In the genomic region with DNA sequence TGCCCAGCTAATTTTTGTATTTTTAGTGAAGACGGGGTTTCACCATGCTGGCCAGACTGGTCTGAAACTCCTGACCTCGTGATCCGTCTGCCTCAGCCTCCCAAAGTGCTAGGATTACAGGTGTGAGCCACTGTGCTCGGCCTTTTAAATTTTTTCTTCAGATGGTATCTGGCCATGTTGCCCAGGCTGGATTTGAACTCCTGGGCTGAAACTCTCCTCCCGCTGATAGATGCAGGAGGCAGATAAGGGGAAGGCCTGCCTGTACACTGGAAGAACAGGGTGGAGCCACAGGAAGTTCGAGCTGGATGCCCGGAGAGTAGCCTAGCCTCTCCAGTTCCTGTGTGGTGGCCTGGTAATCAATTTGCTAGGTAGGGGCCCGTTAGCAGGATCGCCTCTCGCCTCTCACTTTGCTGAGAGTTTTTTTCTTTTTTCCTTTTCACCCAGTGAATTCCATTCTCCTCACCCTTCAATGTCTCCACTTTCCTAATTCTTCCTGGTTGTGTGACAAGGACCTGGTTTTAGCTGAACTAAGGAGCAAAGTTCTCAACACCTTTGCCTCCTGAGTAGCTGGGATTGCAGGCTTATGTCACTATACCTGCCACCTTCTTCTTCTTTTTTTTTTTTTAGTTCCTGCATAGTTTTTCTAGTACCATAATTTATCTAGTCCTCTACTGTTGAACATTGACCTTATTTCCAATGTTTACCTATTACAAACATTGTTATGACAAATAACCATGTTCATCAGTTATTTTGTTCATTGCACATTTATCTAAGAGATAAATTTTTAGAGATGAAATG, we compare ENCODE assay signal across 15 cellular contexts. TPM values are rescaled to one million over a fixed set of nuclear protein-coding genes. Genes with fewer than 3 reads are reported as not detected.
DNase-seq lines count a peak whose midpoint lies in the region; ATAC-seq, FAIRE-seq and TF ChIP-seq lines count a peak whose summit lies in the region.
"Had no signal": no experiment of that assay in that cellular context is flagged by ENCODE, and none has a peak within 500 bp of the region (broad histone marks: within the 10 kb centered on the region; RNA-seq: fewer than 3 reads in every experiment).

No MANE protein-coding gene starts in this region.

- H3K4me2 ChIP-seq in hepatocyte (peak overlapping the region; percentile 43), mesendoderm (ENCODE audit: low read length) (no peak overlapping the region)

- H3K79me2 ChIP-seq in hepatocyte (no peaks in the 10 kb centered on the region), mesendoderm (ENCODE audit: control insufficient read depth, insufficient read depth, low read length) (no peaks in the 10 kb centered on the region)

- no peaks in the 10 kb centered on the region for H3K4me1 Mint-ChIP-seq in activated T-cell treated with anti-CD3 and anti-CD28 coated beads, Interleukin-2, amount 50 U/mL, for 72 hours (ENCODE audit: low read depth)
- H3K4me1 Mint-ChIP-seq in activated T-cell treated with anti-CD3 and anti-CD28 coated beads, Interleukin-2, amount 50 U/mL, for 4 hours (ENCODE audit: low read depth) = no peaks in the 10 kb centered on the region

- DNase-seq in activated T-cell treated with anti-CD3 and anti-CD28 coated beads, Interleukin-2, amount 50 U/mL, for 72 hours = no peak
- DNase-seq in activated T-cell treated with anti-CD3 and anti-CD28 coated beads, Interleukin-2, amount 50 U/mL, for 4 hours = no peak
- peak; percentile 26 for DNase-seq in hepatocyte (ENCODE audit: low spot score)
- DNase-seq in mesendoderm = peak; percentile 66
- DNase-seq in left lung = no peak
- no peak for DNase-seq in pancreas
- DNase-seq in activated naive CD4-positive, alpha-beta T cell treated with anti-CD3 and anti-CD28 coated beads, Interleukin-2, amount 50 U/mL, for 72 hours (ENCODE audit: low spot score in 2 of 2) = no peak
- DNase-seq: 8988T, H9, NCI-H1436, NCI-H2029 treated with DMSO at 0.1 percent for 48 hours, NCI-H510A treated with DMSO at 0.1 percent for 48 hours had no signal

- peak overlapping the region; percentile 87 for H3K27ac Mint-ChIP-seq in activated T-cell treated with anti-CD3 and anti-CD28 coated beads, Interleukin-2, amount 50 U/mL, for 72 hours
- peak overlapping the region in 1 of 2 donors; percentile 19 for H3K27ac Mint-ChIP-seq in activated naive CD4-positive, alpha-beta T cell treated with anti-CD3 and anti-CD28 coated beads, Interleukin-2, amount 50 U/mL, for 72 hours
- H3K27ac Mint-ChIP-seq: H9 had no signal

- no peak overlapping the region for H3K4me3 Mint-ChIP-seq in activated T-cell treated with anti-CD3 and anti-CD28 coated beads, Interleukin-2, amount 50 U/mL, for 72 hours
- no peak overlapping the region for H3K4me3 Mint-ChIP-seq in activated T-cell treated with anti-CD3 and anti-CD28 coated beads, Interleukin-2, amount 50 U/mL, for 4 hours
- H3K4me3 Mint-ChIP-seq: H9 had no signal

- H3K4me1 ChIP-seq in hepatocyte (ENCODE audit: insufficient read depth) (peaks cover 7% of the 10 kb centered on the region), mesendoderm (ENCODE audit: control insufficient read depth, low read depth, low read length) (peaks cover 2% of the 10 kb centered on the region), left lung (no peaks in the 10 kb centered on the region), pancreas (no peaks in the 10 kb centered on the region)

- no peak overlapping the region for H3K4ac ChIP-seq in mesendoderm (ENCODE audit: low read depth, low read length)

- no peak for TF ChIP-seq CTCF in hepatocyte (IDR thresholded peaks at IDR 0.05; ENCODE audit: poor library complexity)
- no peak for TF ChIP-seq CTCF in left lung (IDR thresholded peaks at IDR 0.05)
- TF ChIP-seq CTCF in pancreas (IDR thresholded peaks at IDR 0.05) = no peak

- H4K20me1 ChIP-seq in hepatocyte (ENCODE audit: insufficient read depth, poor library complexity, severe bottlenecking) = no peaks in the 10 kb centered on the region
- H4K20me1 ChIP-seq: BLaER1 treated with 17β-estradiol and CSF1 and Interleukin-3, amounts not matched to agents 10 nM and 100 nM had no signal

- no peak overlapping the region for H3K9ac ChIP-seq in mesendoderm (ENCODE audit: low read length)
- H3K9ac ChIP-seq: BLaER1 treated with 17β-estradiol and CSF1 and Interleukin-3, amounts not matched to agents 10 nM and 100 nM had no signal

- H3K4me3 ChIP-seq in hepatocyte (no peak overlapping the region), mesendoderm (ENCODE audit: low read length) (no peak overlapping the region), left lung (no peak overlapping the region), pancreas (no peak overlapping the region)
- H3K4me3 ChIP-seq: BLaER1 treated with 17β-estradiol and CSF1 and Interleukin-3, amounts not matched to agents 10 nM and 100 nM; SJSA1 had no signal

- H3K27me3 Mint-ChIP-seq in activated T-cell treated with anti-CD3 and anti-CD28 coated beads, Interleukin-2, amount 50 U/mL, for 72 hours (ENCODE audit: low read depth) = no peaks in the 10 kb centered on the region
- H3K27me3 Mint-ChIP-seq in activated T-cell treated with anti-CD3 and anti-CD28 coated beads, Interleukin-2, amount 50 U/mL, for 4 hours (ENCODE audit: low read depth) = no peaks in the 10 kb centered on the region

- no peak overlapping the region for H2AFZ ChIP-seq in hepatocyte

- H3K23ac ChIP-seq in mesendoderm (ENCODE audit: low read length) = no peak overlapping the region

- H3K9me3 ChIP-seq in hepatocyte (ENCODE audit: low read depth) (no peaks in the 10 kb centered on the region), left lung (no peaks in the 10 kb centered on the region), pancreas (no peaks in the 10 kb centered on the region)
- H3K9me3 ChIP-seq: BLaER1 treated with 17β-estradiol and CSF1 and Interleukin-3, amounts not matched to agents 10 nM and 100 nM; SJSA1 had no signal

- no peaks in the 10 kb centered on the region for H3K36me3 Mint-ChIP-seq in activated T-cell treated with anti-CD3 and anti-CD28 coated beads, Interleukin-2, amount 50 U/mL, for 72 hours (ENCODE audit: insufficient read depth in 2 of 2)
- no peaks in the 10 kb centered on the region for H3K36me3 Mint-ChIP-seq in activated T-cell treated with anti-CD3 and anti-CD28 coated beads, Interleukin-2, amount 50 U/mL, for 4 hours (ENCODE audit: insufficient read depth)
- H3K36me3 Mint-ChIP-seq in activated naive CD4-positive, alpha-beta T cell treated with anti-CD3 and anti-CD28 coated beads, Interleukin-2, amount 50 U/mL, for 72 hours = no peaks in the 10 kb centered on the region

- no peaks in the 10 kb centered on the region for H3K36me3 ChIP-seq in hepatocyte (replicated peaks; ENCODE audit: insufficient read depth, low read depth)
- H3K36me3 ChIP-seq in mesendoderm (ENCODE audit: control insufficient read depth, insufficient read depth, low read length) = no peaks in the 10 kb centered on the region
- no peaks in the 10 kb centered on the region for H3K36me3 ChIP-seq in left lung
- H3K36me3 ChIP-seq in pancreas = no peaks in the 10 kb centered on the region
- H3K36me3 ChIP-seq: BLaER1 treated with 17β-estradiol and CSF1 and Interleukin-3, amounts not matched to agents 10 nM and 100 nM; SJSA1 had no signal

- ATAC-seq in activated T-cell treated with anti-CD3 and anti-CD28 coated beads, Interleukin-2, amount 50 U/mL, for 72 hours (replicated peaks in 1 of 2) = no peak
- no peak for ATAC-seq in activated T-cell treated with anti-CD3 and anti-CD28 coated beads, Interleukin-2, amount 50 U/mL, for 4 hours
- ATAC-seq in left lung = no peak
- no peak for ATAC-seq in pancreas
- no peak for ATAC-seq in activated naive CD4-positive, alpha-beta T cell treated with anti-CD3 and anti-CD28 coated beads, Interleukin-2, amount 50 U/mL, for 72 hours
- ATAC-seq in GM21360 (IDR thresholded peaks at IDR 0.05; ENCODE audit: unreplicated experiment) = no peak

- FAIRE-seq in pancreas (lab: Jason Lieb, UNC) = no peak

- peak overlapping the region; percentile 34 for H3K56ac ChIP-seq in mesendoderm (ENCODE audit: low read length)

- H4K8ac ChIP-seq in mesendoderm (ENCODE audit: low read depth, low read length) = no peak overlapping the region

- no peak overlapping the region for H3K18ac ChIP-seq in mesendoderm (ENCODE audit: low read length)

- no peaks in the 10 kb centered on the region for H3K9me2 ChIP-seq in hepatocyte (replicated peaks; ENCODE audit: insufficient read depth)

- no peak overlapping the region for H2AK5ac ChIP-seq in mesendoderm (ENCODE audit: low read length)

- H3K9me3 Mint-ChIP-seq in activated T-cell treated with anti-CD3 and anti-CD28 coated beads, Interleukin-2, amount 50 U/mL, for 72 hours = no peaks in the 10 kb centered on the region
- H3K9me3 Mint-ChIP-seq in activated T-cell treated with anti-CD3 and anti-CD28 coated beads, Interleukin-2, amount 50 U/mL, for 4 hours = no peaks in the 10 kb centered on the region
- H3K9me3 Mint-ChIP-seq in activated naive CD4-positive, alpha-beta T cell treated with anti-CD3 and anti-CD28 coated beads, Interleukin-2, amount 50 U/mL, for 72 hours = no peaks in the 10 kb centered on the region
- H3K9me3 Mint-ChIP-seq: H9 had no signal

- H3K27me3 ChIP-seq in hepatocyte (no peaks in the 10 kb centered on the region), mesendoderm (ENCODE audit: insufficient read depth, low read length, poor library complexity) (no peaks in the 10 kb centered on the region), left lung (no peaks in the 10 kb centered on the region), pancreas (no peaks in the 10 kb centered on the region)
- H3K27me3 ChIP-seq: BLaER1 treated with 17β-estradiol and CSF1 and Interleukin-3, amounts not matched to agents 10 nM and 100 nM; SJSA1 had no signal

- no peak overlapping the region for H4K5ac ChIP-seq in mesendoderm (ENCODE audit: low read length)

- no peaks in the 10 kb centered on the region for H3K79me1 ChIP-seq in mesendoderm (ENCODE audit: low read length)

- H3K27ac ChIP-seq in hepatocyte (peak overlapping the region; percentile 68), mesendoderm (ENCODE audit: low read depth, low read length) (no peak overlapping the region), left lung (no peak overlapping the region), pancreas (no peak overlapping the region)
- H3K27ac ChIP-seq: BLaER1 treated with 17β-estradiol and CSF1 and Interleukin-3, amounts not matched to agents 10 nM and 100 nM; SJSA1 had no signal

- intact Hi-C loops in left lung (cut with DNase I) = no loop called here
- intact Hi-C loops in pancreas (cut with DNase I) = no loop called here

- 75% methylated on average over 10 of the region's 10 CpGs for WGBS in hepatocyte (ENCODE audit: low lambda C conversion rate, missing lambda C conversion rate)
- no CpG with 5 or more reads among the region's 10 CpGs for WGBS in mesendoderm (ENCODE audit: extremely low coverage, insufficient coverage, low lambda C conversion rate)
- 87% methylated on average over 10 of the region's 10 CpGs for WGBS in pancreas, 2 donors

- H2BK15ac ChIP-seq in mesendoderm (replicated peaks; ENCODE audit: low read depth) = no peak overlapping the region

- H2BK5ac ChIP-seq in mesendoderm (ENCODE audit: low read length) = no peak overlapping the region

- no peak overlapping the region for H2BK120ac ChIP-seq in mesendoderm (ENCODE audit: low read depth, low read length)

RNA-seq across cellular contexts. Expression of a gene that starts 19.4 kb away (rescaled TPM):
- 10 to 100 TPM; 66.5 to 72.1 TPM for total RNA-seq in activated T-cell treated with anti-CD3 and anti-CD28 coated beads, Interleukin-2, amount 50 U/mL, for 72 hours
- total RNA-seq in activated T-cell treated with anti-CD3 and anti-CD28 coated beads, Interleukin-2, amount 50 U/mL, for 4 hours = 10 to 100 TPM; 41.6 to 45.6 (median 45.1) TPM
- total RNA-seq in hepatocyte = 55.6 and 61.2 TPM in 2 replicates
- polyA plus RNA-seq in hepatocyte = 18.2 and 22.1 TPM in 2 replicates
- 18.3 TPM for polyA plus RNA-seq in mesendoderm (2013, experiment 1 of 2)
- polyA plus RNA-seq in mesendoderm (2013, experiment 2 of 2) = 18.5 TPM
- 10 to 100 TPM; 52.9 to 59.6 TPM for total RNA-seq in left lung
- total RNA-seq in pancreas = 10 to 100 TPM; 19.6 to 37.0 (median 23.4) TPM
- 1 to 10 TPM; 5.7 to 8.2 TPM for polyA plus RNA-seq in pancreas
- 10 to 100 TPM; 37.4 to 49.5 TPM for total RNA-seq in activated naive CD4-positive, alpha-beta T cell treated with anti-CD3 and anti-CD28 coated beads, Interleukin-2, amount 50 U/mL, for 72 hours

RNA-seq across cellular contexts. Expression of a gene that starts 40.5 kb away (rescaled TPM):
- total RNA-seq in activated T-cell treated with anti-CD3 and anti-CD28 coated beads, Interleukin-2, amount 50 U/mL, for 72 hours = 100 to 1,000 TPM in 1 of 2 donors, 10 to 100 TPM in 1; 99.0 to 130 TPM
- 100 to 1,000 TPM; 172 to 217 (median 189) TPM for total RNA-seq in activated T-cell treated with anti-CD3 and anti-CD28 coated beads, Interleukin-2, amount 50 U/mL, for 4 hours
- total RNA-seq in hepatocyte (124 and 142 TPM in 2 replicates), left lung (100 to 1,000 TPM in 1 of 2 donors, 10 to 100 TPM in 1; 89.1 to 112 TPM), pancreas (100 to 1,000 TPM in 2 of 6 donors, 10 to 100 TPM in 4; 41.2 to 122 (median 76.1) TPM)
- polyA plus RNA-seq in hepatocyte (74.3 and 81.1 TPM in 2 replicates), pancreas (10 to 100 TPM; 44.7 to 62.0 TPM)
- polyA plus RNA-seq in mesendoderm (2013, experiment 1 of 2) = 233 TPM
- polyA plus RNA-seq in mesendoderm (2013, experiment 2 of 2) = 236 TPM
- 100 to 1,000 TPM; 166 to 211 TPM for total RNA-seq in activated naive CD4-positive, alpha-beta T cell treated with anti-CD3 and anti-CD28 coated beads, Interleukin-2, amount 50 U/mL, for 72 hours

Comparison
In these comparisons a context has a peak if more than half of its experiments do, and no peak if none do; other contexts are left out.
1. DNase-seq: peak in hepatocyte (single experiment) and mesendoderm (single experiment); none in activated T-cell treated with anti-CD3 and anti-CD28 coated beads, Interleukin-2, amount 50 U/mL, for 72 hours (0 of 2), activated T-cell treated with anti-CD3 and anti-CD28 coated beads, Interleukin-2, amount 50 U/mL, for 4 hours (single experiment), left lung (0 of 2), pancreas (0 of 6) and activated naive CD4-positive, alpha-beta T cell treated with anti-CD3 and anti-CD28 coated beads, Interleukin-2, amount 50 U/mL, for 72 hours (0 of 2).